ENCODE assay signal across 35 cellular contexts in the genomic region with DNA sequence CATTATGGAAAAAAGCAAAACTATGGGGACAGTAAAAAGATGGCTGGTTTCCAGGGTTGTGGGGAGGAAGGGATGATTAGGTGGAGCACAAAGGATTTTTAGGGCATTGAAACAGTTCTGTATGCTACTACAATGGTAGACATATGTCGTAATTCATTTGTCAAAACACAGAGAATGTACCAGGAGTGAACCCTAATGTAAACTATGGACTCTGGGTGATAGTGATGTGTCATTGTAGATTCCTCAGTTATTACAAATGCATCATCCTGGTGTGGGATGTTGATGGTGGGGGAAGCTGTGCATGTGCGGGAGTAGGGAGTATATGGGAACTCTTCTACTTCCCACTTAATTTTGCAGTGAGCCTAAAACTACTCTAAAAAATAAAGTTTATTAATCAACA.
DNase-seq lines count a peak whose midpoint lies in the region; ATAC-seq and TF ChIP-seq lines count a peak whose summit lies in the region.
"Had no signal": no experiment of that assay in that cellular context is flagged by ENCODE, and none has a peak within 500 bp of the region (broad histone marks: within the 10 kb centered on the region; RNA-seq: fewer than 3 reads in every experiment).

No MANE protein-coding gene starts in this region.

- H3K9ac ChIP-seq in GM23248, result no peak overlapping the region

- no peak overlapping the region for H2AFZ ChIP-seq in GM23248

- peaks cover 24% of the 10 kb centered on the region for H3K27me3 ChIP-seq in GM23248 (replicated peaks; ENCODE audit: insufficient read depth)
- no peaks in the 10 kb centered on the region for H3K27me3 ChIP-seq in H7 (ENCODE audit: control insufficient read depth, insufficient read depth, low read length)
- H3K27me3 ChIP-seq: ovary, upper lobe of left lung had no signal

- H3K36me3 ChIP-seq in GM23248 (ENCODE audit: low read depth) (no peaks in the 10 kb centered on the region), H7 (replicated peaks; ENCODE audit: control insufficient read depth, insufficient read depth, low read length) (no peaks in the 10 kb centered on the region)
- H3K36me3 ChIP-seq: ovary, suprapubic skin, upper lobe of left lung, WERI-Rb-1 had no signal

- H3K4me2 ChIP-seq in GM23248 (ENCODE audit: unreplicated experiment), result no peak overlapping the region

- TF ChIP-seq CTCF in fibroblast of mammary gland (conservative IDR thresholded peaks at IDR 0.05; ENCODE audit: control insufficient read depth, insufficient read depth, low read depth, low read length), result no peak

- DNase-seq in GM23248 (peak; percentile 27), RKO (ENCODE audit: low spot score) (peak; percentile 30), fibroblast of mammary gland (ENCODE audit: low read depth) (peak; percentile 57), skeletal muscle cell (ENCODE audit: low read depth) (peak; percentile 55), epidermal melanocyte (ENCODE audit: insufficient read length, low spot score) (no peak), H7 (no peak)
- DNase-seq in activated naive CD4-positive, alpha-beta T cell treated with anti-CD3 and anti-CD28 coated beads, Interleukin-2, amount 50 U/mL, for 72 hours (ENCODE audit: low spot score in 2 of 2), result no peak
- DNase-seq: activated CD4-positive, alpha-beta T cell treated with anti-CD3 and anti-CD28 coated beads for 48 hours; activated CD8-positive, alpha-beta memory T cell treated with anti-CD3 and anti-CD28 coated beads for 24 hours; aorta; Caco-2; caudate nucleus; cortex of kidney; effector memory CD4-positive, alpha-beta T cell; foreskin melanocyte; HCEC 1CT; Karpas-422; NCI-H146; NCI-H2107; NCI-H446 treated with DMSO at 0.1 percent for 48 hours; NCI-H82; ovary; T-cell; upper lobe of left lung; WERI-Rb-1 had no signal

- no peak overlapping the region for H3K27ac ChIP-seq in GM23248
- H3K27ac ChIP-seq: HL-60, ovary, skin epidermis, suprapubic skin, upper lobe of left lung, WERI-Rb-1 had no signal

- H3K9me3 ChIP-seq in GM23248 (ENCODE audit: low read depth), result no peaks in the 10 kb centered on the region
- H3K9me3 ChIP-seq: Caco-2, ovary, suprapubic skin, upper lobe of left lung had no signal

- WGBS in GM23248 (ENCODE audit: low coverage in 1 of 2, low lambda C conversion rate in 2 of 2, missing lambda C conversion rate in 2 of 2), 2 experiments, result 53 to 60% methylated on average over 2 of the region's 2 CpGs

- H3K9me3 Mint-ChIP-seq in activated naive CD4-positive, alpha-beta T cell treated with anti-CD3 and anti-CD28 coated beads, Interleukin-2, amount 50 U/mL, for 72 hours, result no peaks in the 10 kb centered on the region
- H3K9me3 Mint-ChIP-seq: CD14-positive monocyte; natural killer cell treated with Interleukin-12 subunit alpha and Interleukin-12 subunit beta and Interleukin-15 and Interleukin-18, amount 100 ng/mL, for 72 hours; stimulated activated memory B cell treated with anti-CD40 and anti-IgM and Interleukin-4, amounts not matched to agents 10 μg/mL and 1 μg/mL and 100 μg/mL, for 72 hours; T-cell had no signal

- no peaks in the 10 kb centered on the region for H3K79me2 ChIP-seq in GM23248 (ENCODE audit: insufficient read depth)

- H3K4me3 ChIP-seq in GM23248 (no peak overlapping the region), fibroblast of mammary gland (ENCODE audit: control insufficient read depth, low read depth, low read length) (no peak overlapping the region), skeletal muscle cell (ENCODE audit: low read depth, low read length) (no peak overlapping the region), H7 (ENCODE audit: insufficient read depth, low read depth, low read length) (no peak overlapping the region)
- H3K4me3 ChIP-seq: lung, ovary, skin epidermis, suprapubic skin, upper lobe of left lung had no signal

- ATAC-seq in GM21576 (IDR thresholded peaks at IDR 0.05; ENCODE audit: unreplicated experiment), result no peak
- no peak for ATAC-seq in activated naive CD4-positive, alpha-beta T cell treated with anti-CD3 and anti-CD28 coated beads, Interleukin-2, amount 50 U/mL, for 72 hours
- ATAC-seq: HepG2; natural killer cell treated with Interleukin-12 subunit alpha and Interleukin-12 subunit beta and Interleukin-15 and Interleukin-18, amount 100 ng/mL, for 72 hours; stimulated activated memory B cell treated with anti-CD40 and anti-IgM and Interleukin-4, amounts not matched to agents 10 μg/mL and 1 μg/mL and 100 μg/mL, for 72 hours; T-cell had no signal

- H4K20me1 ChIP-seq in GM23248 (ENCODE audit: insufficient read depth), result no peaks in the 10 kb centered on the region

- in situ Hi-C loops in GM23248 (cut with MboI), result no loop called here

- no peaks in the 10 kb centered on the region for H3K4me1 ChIP-seq in GM23248 (ENCODE audit: insufficient read depth)
- H3K4me1 ChIP-seq: Caco-2, suprapubic skin, upper lobe of left lung had no signal

- H3F3A ChIP-seq in GM23248 (ENCODE audit: insufficient read depth), result no peaks in the 10 kb centered on the region

- H3K36me3 Mint-ChIP-seq in activated naive CD4-positive, alpha-beta T cell treated with anti-CD3 and anti-CD28 coated beads, Interleukin-2, amount 50 U/mL, for 72 hours, result no peaks in the 10 kb centered on the region
- H3K36me3 Mint-ChIP-seq: activated naive CD8-positive, alpha-beta T cell; CD14-positive monocyte; natural killer cell treated with Interleukin-12 subunit alpha and Interleukin-12 subunit beta and Interleukin-15 and Interleukin-18, amount 100 ng/mL, for 72 hours; stimulated activated memory B cell treated with anti-CD40 and anti-IgM and Interleukin-4, amounts not matched to agents 10 μg/mL and 1 μg/mL and 100 μg/mL, for 72 hours; T-cell had no signal

- H3K27ac Mint-ChIP-seq in activated naive CD4-positive, alpha-beta T cell treated with anti-CD3 and anti-CD28 coated beads, Interleukin-2, amount 50 U/mL, for 72 hours, result no peak overlapping the region
- H3K27ac Mint-ChIP-seq: activated naive CD8-positive, alpha-beta T cell; CD14-positive monocyte; natural killer cell treated with Interleukin-12 subunit alpha and Interleukin-12 subunit beta and Interleukin-15 and Interleukin-18, amount 100 ng/mL, for 72 hours; stimulated activated memory B cell treated with anti-CD40 and anti-IgM and Interleukin-4, amounts not matched to agents 10 μg/mL and 1 μg/mL and 100 μg/mL, for 72 hours; T-cell had no signal

- H3K9me2 ChIP-seq in GM23248 (ENCODE audit: insufficient read depth), result no peaks in the 10 kb centered on the region

Comparison
In these comparisons a context has a peak if more than half of its experiments do, and no peak if none do; other contexts are left out.
1. DNase-seq: peak in GM23248 (single experiment), RKO (single experiment), fibroblast of mammary gland (single experiment) and skeletal muscle cell (single experiment); none in epidermal melanocyte (single experiment), H7 (single experiment) and activated naive CD4-positive, alpha-beta T cell treated with anti-CD3 and anti-CD28 coated beads, Interleukin-2, amount 50 U/mL, for 72 hours (0 of 2).